8 cellular contexts compared by ENCODE assay signal in genomic region chr19:7506385-7507328, GRCh38. TPM values are rescaled to one million over a fixed set of nuclear protein-coding genes. Genes with fewer than 3 reads are reported as not detected.
DNase-seq lines count a peak whose midpoint lies in the region; ATAC-seq and TF ChIP-seq lines count a peak whose summit lies in the region.

No MANE protein-coding gene starts in this region.

- no peak overlapping the region for H3K4me3 ChIP-seq in brain microvascular endothelial cell (ENCODE audit: low read depth, low read length)

- no peaks in the 10 kb centered on the region for H3K36me3 ChIP-seq in brain microvascular endothelial cell (replicated peaks)

- DNase-seq in DMS153 (lab: John Stamatoyannopoulos, UW): peak; percentile 95
- DNase-seq in LHCN-M2 (ENCODE audit: low read depth): peak; percentile 68
- DNase-seq in SHP77 (lab: John Stamatoyannopoulos, UW): peak; percentile 82
- DNase-seq in brain microvascular endothelial cell: peak; percentile 61
- DNase-seq in iPS-NIHi11 (ENCODE audit: low spot score): peak; percentile 74
- peak; percentile 36 to 60 for DNase-seq in stimulated activated CD4-positive, alpha-beta T cell treated with anti-CD3 and anti-CD28 coated beads, Interleukin-4, amount 100 ng/mL, for 48 hours (ENCODE audit: low read depth in 2 of 2)

- no peaks in the 10 kb centered on the region for H3K27me3 ChIP-seq in brain microvascular endothelial cell (replicated peaks)

- no peak for TF ChIP-seq CTCF in brain microvascular endothelial cell (IDR thresholded peaks at IDR 0.05; ENCODE audit: low read depth, low read length, missing control alignments)

- in situ Hi-C loops in brain microvascular endothelial cell (cut with HindIII; ENCODE audit: low pct_ligation_motif_present, low sequenced_read_pairs): no loop called here

- no peak for ATAC-seq in GM21717 (IDR thresholded peaks at IDR 0.05; ENCODE audit: unreplicated experiment)
- ATAC-seq in GM19395 (IDR thresholded peaks at IDR 0.05; ENCODE audit: unreplicated experiment): no peak

- H3K27ac ChIP-seq in brain microvascular endothelial cell: no peak overlapping the region

RNA-seq across cellular contexts. Expression of gene ZNF358, which starts 9.2 kb away (rescaled TPM):
- 59.1 and 59.6 TPM in 2 replicates for total RNA-seq in LHCN-M2 (2014; rRNA removed)
- polyA plus RNA-seq in LHCN-M2 (2012): 65.2 TPM

RNA-seq across cellular contexts. Expression of gene MCOLN1, which starts 15.8 kb away (rescaled TPM):
- 7.4 and 8.9 TPM in 2 replicates for total RNA-seq in LHCN-M2 (2014; rRNA removed)
- polyA plus RNA-seq in LHCN-M2 (2012): 27.1 TPM

RNA-seq across cellular contexts. Expression of gene PEX11G, which starts 17.8 kb away (rescaled TPM):
- 3.5 and 3.8 TPM in 2 replicates for total RNA-seq in LHCN-M2 (2014; rRNA removed)
- polyA plus RNA-seq in LHCN-M2 (2012): 3.5 TPM

RNA-seq across cellular contexts. Expression of gene PNPLA6, which starts 28.9 kb away (rescaled TPM):
- total RNA-seq in LHCN-M2 (2014; rRNA removed): 64.7 and 81.5 TPM in 2 replicates
- polyA plus RNA-seq in LHCN-M2 (2012): 83.7 TPM
